25 cellular contexts compared by ENCODE assay signal in genomic region chr3:89954135-89954534, GRCh38.
"Had no signal": no experiment of that assay in that cellular context is flagged by ENCODE, and none has a peak within 500 bp of the region (broad histone marks: within the 10 kb centered on the region; RNA-seq: fewer than 3 reads in every experiment).

No MANE protein-coding gene starts in this region.

- H3K9me3 ChIP-seq: neutrophil, pancreas, right lobe of liver, thyroid gland had no signal

- H3K36me3 Mint-ChIP-seq: type B pancreatic cell had no signal

- H3K4me3 ChIP-seq: coronary artery, esophagus squamous epithelium, heart right ventricle, lung, pancreas, right lobe of liver, smooth muscle cell, thyroid gland had no signal

- H3K4me1 ChIP-seq: esophagus squamous epithelium, heart right ventricle, pancreas, right lobe of liver, thyroid gland had no signal

- H3K4me1 Mint-ChIP-seq: natural killer cell; stimulated activated naive CD8-positive, alpha-beta T cell treated with anti-CD3 and anti-CD28 coated beads, Interleukin-15, amount 100 ng/mL, for 72 hours had no signal

- DNase-seq: dermis blood vessel endothelial cell; effector memory CD4-positive, alpha-beta T cell; erythroblast; esophagus squamous epithelium; foreskin melanocyte; glutamatergic neuron; heart right ventricle; mesenchymal stem cell; natural killer cell; pancreas; right lobe of liver; stimulated activated CD4-positive, alpha-beta T cell treated with anti-CD3 and anti-CD28 coated beads, Interleukin-12 subunit alpha, Interleukin-12 subunit beta, amount 100 ng/mL, for 4 hours; stimulated activated CD4-positive, alpha-beta T cell treated with anti-CD3 and anti-CD28 coated beads, Interleukin-1b, Interleukin-23, amount 100 ng/mL, for 48 hours; stimulated activated CD4-positive, alpha-beta T cell treated with anti-CD3 and anti-CD28 coated beads, Interleukin-4, amount 100 ng/mL, for 1 hour; stimulated activated CD8-positive, alpha-beta memory T cell treated with anti-CD3 and anti-CD28 coated beads, Interleukin-4, amount 100 ng/mL, for 48 hours; stimulated activated naive CD4-positive, alpha-beta T cell; stimulated activated naive CD8-positive, alpha-beta T cell treated with anti-CD3 and anti-CD28 coated beads, Interleukin-15, amount 100 ng/mL, for 72 hours; thyroid gland had no signal

- H3K9me3 Mint-ChIP-seq: type B pancreatic cell had no signal

- H3K36me3 ChIP-seq: esophagus squamous epithelium, heart right ventricle, neutrophil, pancreas, right lobe of liver, thyroid gland had no signal

- H3K4me3 Mint-ChIP-seq: natural killer cell; neural crest cell; stimulated activated naive CD8-positive, alpha-beta T cell treated with anti-CD3 and anti-CD28 coated beads, Interleukin-15, amount 100 ng/mL, for 72 hours; type B pancreatic cell had no signal

- H3K27me3 ChIP-seq: esophagus squamous epithelium, heart right ventricle, neutrophil, pancreas, right lobe of liver, thyroid gland had no signal

- H3K27me3 Mint-ChIP-seq: stimulated activated naive CD8-positive, alpha-beta T cell treated with anti-CD3 and anti-CD28 coated beads, Interleukin-15, amount 100 ng/mL, for 72 hours; type B pancreatic cell had no signal

- H3K27ac Mint-ChIP-seq: natural killer cell; stimulated activated naive CD8-positive, alpha-beta T cell treated with anti-CD3 and anti-CD28 coated beads, Interleukin-15, amount 100 ng/mL, for 72 hours; type B pancreatic cell had no signal

- ATAC-seq: heart right ventricle; left lobe of liver; natural killer cell; pancreas; right lobe of liver; stimulated activated naive CD8-positive, alpha-beta T cell treated with anti-CD3 and anti-CD28 coated beads, Interleukin-15, amount 100 ng/mL, for 72 hours had no signal

- H3K4me2 ChIP-seq: smooth muscle cell had no signal

- H3K27ac ChIP-seq: coronary artery, esophagus squamous epithelium, heart right ventricle, neutrophil, pancreas, right lobe of liver, thyroid gland had no signal
